ENCODE assay signal across 8 cellular contexts in the genomic region with DNA sequence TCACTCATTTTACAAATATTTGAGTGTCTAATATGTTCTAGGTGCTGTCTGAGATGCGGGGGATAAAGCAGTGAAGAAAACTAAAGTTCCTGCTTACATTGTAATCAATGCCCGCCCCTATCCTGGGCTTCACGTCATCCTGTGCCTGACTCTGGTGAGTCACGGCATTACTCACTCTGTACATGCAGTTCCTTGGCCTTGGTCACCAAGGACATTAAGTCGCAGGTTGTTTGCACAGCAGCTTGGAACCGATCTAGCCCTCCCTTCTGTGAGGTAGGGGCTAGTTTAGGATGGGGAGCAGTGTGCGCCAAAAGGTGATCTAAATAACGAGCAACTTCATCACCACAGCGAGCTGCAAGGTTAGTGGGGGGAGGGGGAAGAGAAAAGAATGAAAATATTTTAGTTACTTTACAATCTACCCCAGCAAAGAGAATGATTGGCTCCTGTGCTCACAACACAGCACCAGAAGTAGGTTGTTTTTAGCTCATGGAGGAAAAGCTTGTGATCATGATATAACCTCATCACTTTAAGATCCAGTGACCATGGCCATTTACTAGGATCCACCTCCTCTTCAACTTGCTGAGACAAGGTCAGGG. TPM values are rescaled to one million over a fixed set of nuclear protein-coding genes. Genes with fewer than 3 reads are reported as not detected.
A peak's percentile ranks its signal among the peaks of the same experiment; 100 is the strongest.
DNase-seq lines count a peak whose midpoint lies in the region; ATAC-seq and TF ChIP-seq lines count a peak whose summit lies in the region.

No MANE protein-coding gene starts in this region.

- peak overlapping the region; percentile 94 for H3K27ac ChIP-seq in RWPE2 (ENCODE audit: poor library complexity, severe bottlenecking)
- no peak overlapping the region for H3K27ac ChIP-seq in spleen

- peaks cover 8% of the 10 kb centered on the region for H3K36me3 ChIP-seq in RWPE2 (ENCODE audit: low read depth)
- H3K36me3 ChIP-seq in spleen, result no peaks in the 10 kb centered on the region

- H3K27me3 ChIP-seq in RWPE2 (ENCODE audit: insufficient read depth, poor library complexity, severe bottlenecking) (no peaks in the 10 kb centered on the region), spleen (replicated peaks in 1 of 7) (no peaks in the 10 kb centered on the region)

- DNase-seq in Daoy (ENCODE audit: low read depth), result peak; percentile 85
- peak; percentile 72 for DNase-seq in RWPE2 (ENCODE audit: low spot score)
- DNase-seq in dedifferentiated amniotic fluid mesenchymal stem cell (ENCODE audit: extremely low spot score), result peak; percentile 64
- peak; percentile 78 for DNase-seq in retinal pigment epithelial cell (ENCODE audit: low read depth)
- DNase-seq in NK-92 treated with Interleukin-12 subunit alpha and Interleukin-12 subunit beta, amount 100 ng/mL, for 24 hours (lab: John Stamatoyannopoulos, UW), result no peak
- no peak for DNase-seq in medulla oblongata (ENCODE audit: extremely low spot score)
- no peak for DNase-seq in spleen

- intact Hi-C loops in spleen (cut with DNase I; ENCODE audit: low total_unique reads), result no loop called here

- TF ChIP-seq CTCF in RWPE2 (IDR thresholded peaks at IDR 0.05; ENCODE audit: poor library complexity, severe bottlenecking), result no peak
- no peak for TF ChIP-seq CTCF in retinal pigment epithelial cell (conservative IDR thresholded peaks at IDR 0.05; ENCODE audit: low read depth, low read length)
- TF ChIP-seq CTCF in spleen (IDR thresholded peaks at IDR 0.05 in 8 of 11, conservative IDR thresholded peaks at IDR 0.05 in 3 of 11), result no peak

- no peak for TF ChIP-seq POLR2A in spleen (IDR thresholded peaks at IDR 0.05)

- H3K4me3 ChIP-seq in RWPE2 (ENCODE audit: severe bottlenecking), result no peak overlapping the region
- peak overlapping the region; percentile 17 for H3K4me3 ChIP-seq in retinal pigment epithelial cell (ENCODE audit: low read length)
- no peak overlapping the region for H3K4me3 ChIP-seq in spleen

- peak; percentile 96 for ATAC-seq in RWPE2 (ENCODE audit: low read depth)
- no peak for ATAC-seq in HG03520 (IDR thresholded peaks at IDR 0.05; ENCODE audit: unreplicated experiment)

- H3K4me1 ChIP-seq in RWPE2 (ENCODE audit: insufficient read depth, poor library complexity, severe bottlenecking) (peaks cover 33% of the 10 kb centered on the region), spleen (no peaks in the 10 kb centered on the region)

- H3K9me3 ChIP-seq in RWPE2 (ENCODE audit: severe bottlenecking) (no peaks in the 10 kb centered on the region), spleen (no peaks in the 10 kb centered on the region)

- WGBS in spleen, 5 donors, result 62 to 82% (median 79%) methylated on average over 8 to 9 of the region's 9 CpGs

RNA-seq across cellular contexts. Expression of gene HDAC8, which starts 48.0 kb away (rescaled TPM):
- total RNA-seq in Daoy (2014; rRNA removed; shearing (Covaris generic)), result 20.5 and 34.8 TPM in 2 replicates
- total RNA-seq in spleen, result 10 to 100 TPM; 24.3 to 54.6 (median 34.0) TPM
- polyA plus RNA-seq in spleen, result 10 to 100 TPM; 15.6 to 18.7 (median 16.4) TPM

Comparison
In these comparisons a context has a peak if more than half of its experiments do, and no peak if none do; other contexts are left out.
1. DNase-seq: peak in Daoy (single experiment), RWPE2 (single experiment), dedifferentiated amniotic fluid mesenchymal stem cell (single experiment) and retinal pigment epithelial cell (single experiment); none in NK-92 treated with Interleukin-12 subunit alpha and Interleukin-12 subunit beta, amount 100 ng/mL, for 24 hours (single experiment), medulla oblongata (single experiment) and spleen (single experiment).